9 cellular contexts compared by ENCODE assay signal in genomic region chr5:181169459-181170236, GRCh38. TPM values are rescaled to one million over a fixed set of nuclear protein-coding genes. Genes with fewer than 3 reads are reported as not detected.
A peak's percentile ranks its signal among the peaks of the same experiment; 100 is the strongest.
DNase-seq lines count a peak whose midpoint lies in the region; ATAC-seq, FAIRE-seq and TF ChIP-seq lines count a peak whose summit lies in the region.
"Not testable (repeated sequence)": the region's sequence is repeated elsewhere in the genome, so short reads cannot be mapped to it uniquely, and the experiment has no call there.
"Had no signal": no experiment of that assay in that cellular context is flagged by ENCODE, and none has a peak within 500 bp of the region (broad histone marks: within the 10 kb centered on the region; RNA-seq: fewer than 3 reads in every experiment).

No MANE protein-coding gene starts in this region.

- H3K4me2 ChIP-seq in GM23248 (ENCODE audit: unreplicated experiment), result not testable (repeated sequence)
- peak overlapping the region; percentile 95 to 98 for H3K4me2 ChIP-seq in H1 (ENCODE audit: insufficient read depth in 1 of 2, low read depth in 2 of 2, low read length in 2 of 2)

- not testable (repeated sequence) for H2BK15ac ChIP-seq in H1 (ENCODE audit: low read length)

- not testable (repeated sequence) for H2BK20ac ChIP-seq in H1 (ENCODE audit: low read length)

- peaks cover 21% of the 10 kb centered on the region for H3K4me1 ChIP-seq in CD4-positive, alpha-beta memory T cell (ENCODE audit: insufficient read depth, low read length)
- H3K4me1 ChIP-seq in GM23248 (ENCODE audit: insufficient read depth); H1 (replicated peaks in 1 of 4; ENCODE audit: control insufficient read depth in 3 of 4, insufficient read depth in 4 of 4, low read length in 3 of 4): not testable (repeated sequence)

- H4K20me1 ChIP-seq in GM23248 (ENCODE audit: insufficient read depth); H1 (replicated peaks in 1 of 2; ENCODE audit: control insufficient read depth in 1 of 2, insufficient read depth in 2 of 2, low read length in 2 of 2): not testable (repeated sequence)

- not testable (repeated sequence) for H3K79me1 ChIP-seq in H1 (ENCODE audit: low read depth, low read length)

- not testable (repeated sequence) for H3K9ac ChIP-seq in GM23248
- peak overlapping the region in 3 of 4 experiments; percentile 10 to 65 (median 30); a peak in 4 of 7 replicates for H3K9ac ChIP-seq in H1 (replicated peaks in 1 of 4; ENCODE audit: extremely low read depth in 1 of 4, low read depth in 3 of 4, low read length in 3 of 4)

- peaks cover 59% of the 10 kb centered on the region for H3K27me3 ChIP-seq in CD4-positive, alpha-beta memory T cell (ENCODE audit: insufficient read depth, low read length)
- H3K27me3 ChIP-seq in GM23248 (replicated peaks; ENCODE audit: insufficient read depth) (peaks cover 20% of the 10 kb centered on the region; the same call in 1 of the 2 replicates), H1 (replicated peaks in 1 of 4; ENCODE audit: control insufficient read depth in 3 of 4, extremely low read depth in 1 of 4, insufficient read depth in 3 of 4, low read length in 3 of 4) (peaks cover 6 to 35% (median 25%) of the 10 kb centered on the region in 4 experiments; a peak in 6 of 7 replicates)

- not testable (repeated sequence) for H3K56ac ChIP-seq in H1 (replicated peaks; ENCODE audit: insufficient read length, low read depth, low read length)

- peak overlapping the region in 5 of 7 donors; percentile 74 to 93 (median 84) for H3K27ac Mint-ChIP-seq in CD4-positive, alpha-beta memory T cell
- H3K27ac Mint-ChIP-seq in T-helper 1 cell treated with Interleukin-12 subunit alpha and Interleukin-12 subunit beta and Interleukin-4 antibody, amounts not matched to agents 30 μg/mL and 1 μg/mL, for 36 hours, result peak overlapping the region; percentile 70
- peak overlapping the region; percentile 91 for H3K27ac Mint-ChIP-seq in activated T-cell treated with anti-CD3 and anti-CD28 coated beads, Interleukin-2, amount 50 U/mL, for 72 hours

- POLR2A ChIA-PET in CD4-positive, alpha-beta memory T cell (lab: Charles Lee; ENCODE audit: partially characterized antibody), result interaction anchor here (0.6 to 1.7 kb wide), 5 partner anchors 10 to 91 kb away, joined by 3 to 6 read pairs (median 4); partner anchors contain the start of gene TRIM52
- POLR2A ChIA-PET in H1 (lab: Charles Lee; ENCODE audit: partially characterized antibody), result interaction anchor here (0.9 to 1.5 kb wide), 3 partner anchors 15 to 54 kb away, joined by 3 to 6 read pairs (median 6); partner anchors contain the start of gene TRIM41

- H3K23me2 ChIP-seq in H1 (ENCODE audit: low read depth, low read length), result peaks cover 19% of the 10 kb centered on the region

- H2BK5ac ChIP-seq in H1 (ENCODE audit: low read depth, low read length), result not testable (repeated sequence)

- not testable (repeated sequence) for H3K14ac ChIP-seq in H1 (ENCODE audit: insufficient read length)

- not testable (repeated sequence) for H4K8ac ChIP-seq in H1 (ENCODE audit: extremely low read depth, insufficient read depth, low read length)

- not testable (repeated sequence) for H4K91ac ChIP-seq in H1 (replicated peaks; ENCODE audit: insufficient read length, low read length)

- TF ChIP-seq RAD21 in H1 (IDR thresholded peaks at IDR 0.05 in 1 of 2, conservative IDR thresholded peaks at IDR 0.05 in 1 of 2; ENCODE audit: low read depth in 2 of 2, low read length in 2 of 2), result not testable (repeated sequence)

- peaks cover 37% of the 10 kb centered on the region for H3F3A ChIP-seq in GM23248 (ENCODE audit: insufficient read depth)

- not testable (repeated sequence) for H3K27ac ChIP-seq in CD4-positive, alpha-beta memory T cell (ENCODE audit: low read depth, low read length); GM23248; H1 (ENCODE audit: low read depth, low read length)

- H2BK12ac ChIP-seq in H1 (ENCODE audit: low read depth, low read length), result not testable (repeated sequence)

- not testable (repeated sequence) for H3K23ac ChIP-seq in H1 (ENCODE audit: insufficient read length)

- H3K4me1 Mint-ChIP-seq in CD4-positive, alpha-beta memory T cell, result peaks cover 12 to 43% (median 30%) of the 10 kb centered on the region in 4 donors
- H3K4me1 Mint-ChIP-seq in T-helper 1 cell treated with Interleukin-12 subunit alpha and Interleukin-12 subunit beta and Interleukin-4 antibody, amounts not matched to agents 30 μg/mL and 1 μg/mL, for 36 hours (ENCODE audit: low read depth), result peaks cover 51% of the 10 kb centered on the region
- H3K4me1 Mint-ChIP-seq in activated T-cell treated with anti-CD3 and anti-CD28 coated beads, Interleukin-2, amount 50 U/mL, for 72 hours (ENCODE audit: low read depth), result peaks cover 85% of the 10 kb centered on the region

- DNase-seq in CD4-positive, alpha-beta memory T cell, result peak; percentile 34 to 70 (median 67)
- peak; percentile 59 for DNase-seq in GM23248
- peak; percentile 36 for DNase-seq in NCI-H1092 treated with DMSO at 0.1 percent for 48 hours (lab: John Stamatoyannopoulos, UW)
- peak; percentile 76 to 83 for DNase-seq in activated T-cell treated with anti-CD3 and anti-CD28 coated beads, Interleukin-2, amount 50 U/mL, for 72 hours
- DNase-seq in H1 (ENCODE audit: low read depth in 1 of 2, low spot score in 2 of 2), result peak; percentile 77 to 100
- peak; percentile 71 to 76 for DNase-seq in lung microvascular endothelial cell (ENCODE audit: low read depth in 2 of 2)
- DNase-seq in stimulated activated CD4-positive, alpha-beta T cell treated with anti-CD3 and anti-CD28 coated beads, TNF-alpha, amount 100 ng/mL, for 48 hours (ENCODE audit: low read depth in 3 of 3), result peak; percentile 63 to 81 (median 80)

- peaks cover 57 to 71% of the 10 kb centered on the region in 2 donors for H3K27me3 Mint-ChIP-seq in CD4-positive, alpha-beta memory T cell
- peaks cover 76% of the 10 kb centered on the region for H3K27me3 Mint-ChIP-seq in T-helper 1 cell treated with Interleukin-12 subunit alpha and Interleukin-12 subunit beta and Interleukin-4 antibody, amounts not matched to agents 30 μg/mL and 1 μg/mL, for 36 hours (ENCODE audit: low read depth)
- peaks cover 28% of the 10 kb centered on the region for H3K27me3 Mint-ChIP-seq in activated T-cell treated with anti-CD3 and anti-CD28 coated beads, Interleukin-2, amount 50 U/mL, for 72 hours (ENCODE audit: low read depth)

- H2AK5ac ChIP-seq in H1 (ENCODE audit: low read depth, low read length), result not testable (repeated sequence)

- not testable (repeated sequence) for TF ChIP-seq EP300 in H1 (IDR thresholded peaks at IDR 0.05; ENCODE audit: borderline replicate concordance in 1 of 2, low read depth in 2 of 2, low read length in 2 of 2)

- H3K4me3 Mint-ChIP-seq in CD4-positive, alpha-beta memory T cell, result peak overlapping the region in 6 of 8 donors; percentile 7 to 71 (median 19)
- peak overlapping the region; percentile 72 for H3K4me3 Mint-ChIP-seq in T-helper 1 cell treated with Interleukin-12 subunit alpha and Interleukin-12 subunit beta and Interleukin-4 antibody, amounts not matched to agents 30 μg/mL and 1 μg/mL, for 36 hours
- peak overlapping the region; percentile 70 to 80 for H3K4me3 Mint-ChIP-seq in activated T-cell treated with anti-CD3 and anti-CD28 coated beads, Interleukin-2, amount 50 U/mL, for 72 hours

- not testable (repeated sequence) for H2BK120ac ChIP-seq in H1 (replicated peaks; ENCODE audit: low read depth, low read length)

- H3K36me3 ChIP-seq in CD4-positive, alpha-beta memory T cell (ENCODE audit: insufficient read depth, low read length); GM23248 (ENCODE audit: low read depth); H1 (ENCODE audit: control insufficient read depth in 2 of 4, insufficient read depth in 4 of 4, low read length in 3 of 4): not testable (repeated sequence)

- in situ Hi-C loops in GM23248 (cut with MboI), result not testable (repeated sequence)

- H3K9me3 ChIP-seq in CD4-positive, alpha-beta memory T cell (ENCODE audit: control insufficient read depth in 1 of 2, low read length in 2 of 2); GM23248 (ENCODE audit: low read depth); H1 (ENCODE audit: insufficient read depth in 2 of 2, low read depth in 1 of 2, low read length in 1 of 2): not testable (repeated sequence)

- TF ChIP-seq POLR2A in H1 (IDR thresholded peaks at IDR 0.05; ENCODE audit: control extremely low read depth in 1 of 2, low read depth in 2 of 2, low read length in 2 of 2), result not testable (repeated sequence)

- peak; percentile 40 to 47 for ATAC-seq in activated T-cell treated with anti-CD3 and anti-CD28 coated beads, Interleukin-2, amount 50 U/mL, for 72 hours (replicated peaks in 1 of 2)

- intact Hi-C loops in CD4-positive, alpha-beta memory T cell (cut with micrococcal nuclease), result not testable (repeated sequence)

- FAIRE-seq in H1 (lab: Jason Lieb, UNC), result peak; percentile 99

- not testable (repeated sequence) for H3K9me2 ChIP-seq in GM23248 (ENCODE audit: insufficient read depth)

- H3K4ac ChIP-seq in H1 (replicated peaks; ENCODE audit: insufficient read length, low read depth, low read length), result not testable (repeated sequence)

- H3K9me3 Mint-ChIP-seq in CD4-positive, alpha-beta memory T cell, result peaks cover 2 to 43% (median 6%) of the 10 kb centered on the region in 8 donors
- not testable (repeated sequence) for H3K9me3 Mint-ChIP-seq in T-helper 1 cell treated with Interleukin-12 subunit alpha and Interleukin-12 subunit beta and Interleukin-4 antibody, amounts not matched to agents 30 μg/mL and 1 μg/mL, for 36 hours; activated T-cell treated with anti-CD3 and anti-CD28 coated beads, Interleukin-2, amount 50 U/mL, for 72 hours

- 9 to 11% methylated on average over 44 to 50 of the region's 50 CpGs for WGBS in GM23248 (ENCODE audit: low coverage in 1 of 2, low lambda C conversion rate in 2 of 2, missing lambda C conversion rate in 2 of 2), 2 experiments
- WGBS in H1 (ENCODE audit: extremely low coverage in 1 of 2, insufficient coverage in 1 of 2, insufficient read length in 1 of 2, insufficient replicate concordance in 2 of 2, low coverage in 1 of 2, low lambda C conversion rate in 2 of 2, missing lambda C conversion rate in 1 of 2), 2 experiments, result 4% methylated on average over 40 of the region's 50 CpGs; no CpG with 5 or more reads in 1 of the 2 experiments

- H3K4me3 ChIP-seq in CD4-positive, alpha-beta memory T cell (ENCODE audit: low read length in 2 of 2); GM23248: not testable (repeated sequence)
- peak overlapping the region; percentile 64 to 73 (median 68) for H3K4me3 ChIP-seq in H1 (ENCODE audit: extremely low read depth in 1 of 4, insufficient read depth in 2 of 4, low read depth in 3 of 4, low read length in 4 of 4)

- H3K79me2 ChIP-seq in GM23248 (ENCODE audit: insufficient read depth); H1 (ENCODE audit: control insufficient read depth in 1 of 2, insufficient read depth in 2 of 2, low read length in 2 of 2): not testable (repeated sequence)

- CTCF ChIA-PET in CD4-positive, alpha-beta memory T cell (lab: Charles Lee; ENCODE audit: partially characterized antibody), result interaction anchor here (1.1 to 1.6 kb wide), 2 partner anchors 11 to 300 kb away, joined by 3 to 4 read pairs; no protein-coding TSS in a partner anchor
- CTCF ChIA-PET in H1 (lab: Charles Lee; ENCODE audit: partially characterized antibody), result interaction anchor here (0.9 to 2.1 kb wide), 10 partner anchors 8 to 307 kb away, joined by 3 to 26 read pairs (median 4); no protein-coding TSS in a partner anchor

- peaks cover 0 to 11% of the 10 kb centered on the region in 2 donors for H3K36me3 Mint-ChIP-seq in CD4-positive, alpha-beta memory T cell
- not testable (repeated sequence) for H3K36me3 Mint-ChIP-seq in T-helper 1 cell treated with Interleukin-12 subunit alpha and Interleukin-12 subunit beta and Interleukin-4 antibody, amounts not matched to agents 30 μg/mL and 1 μg/mL, for 36 hours (ENCODE audit: low read depth); activated T-cell treated with anti-CD3 and anti-CD28 coated beads, Interleukin-2, amount 50 U/mL, for 72 hours (ENCODE audit: insufficient read depth in 2 of 2)

- peak overlapping the region; percentile 41; the same call in 1 of the 2 replicates for H3K18ac ChIP-seq in H1 (ENCODE audit: extremely low read depth, low read length)

- TF ChIP-seq CTCF in H1 (IDR thresholded peaks at IDR 0.05; ENCODE audit: control extremely low read depth in 1 of 3, insufficient read depth in 1 of 3, low read depth in 1 of 3, low read length in 3 of 3), result not testable (repeated sequence)

- not testable (repeated sequence) for H4K5ac ChIP-seq in H1 (ENCODE audit: insufficient read length, low read depth, low read length)

- H2AFZ ChIP-seq in GM23248 (0 out of 2 replicates have a peak overlapping the region, but pooled peaks have one; percentile 41), H1 (ENCODE audit: low read length) (peak overlapping the region; percentile 93)

RNA-seq across cellular contexts. Expression of gene OR2V2, which starts 22.3 kb away (rescaled TPM):
- total RNA-seq in CD4-positive, alpha-beta memory T cell, result not detected
- not detected for polyA plus RNA-seq in CD4-positive, alpha-beta memory T cell
- total RNA-seq in GM23248 (2014; rRNA removed; shearing (Covaris generic)), result not detected in 2 replicates
- not detected in 2 replicates for polyA plus RNA-seq in GM23248 (2016; fragmentation: Nextera tagmentation; extraction: Ambion mirVana)
- total RNA-seq in activated T-cell treated with anti-CD3 and anti-CD28 coated beads, Interleukin-2, amount 50 U/mL, for 72 hours, result not detected
- total RNA-seq in H1 (2021; fragmentation: NEBNext Ultra II Directional; extraction: Animal tissue kit (Norgen Biotek cat#: 25700)), result not detected in 2 replicates
- polyA plus RNA-seq in H1 (2011; rRNA removed), result not detected in 2 replicates
- not detected for polyA plus RNA-seq in H1 (2011; cell fraction: cytosol; rRNA removed)
- polyA plus RNA-seq in H1 (2011; cell fraction: nucleus; rRNA removed), result not detected
- polyA plus RNA-seq in H1 (2012, experiment 1 of 2), result not detected in 4 replicates
- polyA plus RNA-seq in H1 (2012, experiment 2 of 2), result not detected
- not detected for polyA plus RNA-seq in H1 (2013, experiment 1 of 2)
- polyA plus RNA-seq in H1 (2013, experiment 2 of 2), result not detected
- polyA minus RNA-seq in H1 (2011; rRNA and poly(A)+ RNA removed), result not detected in 2 replicates
- polyA minus RNA-seq in H1 (2011; cell fraction: cytosol; rRNA and poly(A)+ RNA removed), result not detected
- not detected for polyA minus RNA-seq in H1 (2011; cell fraction: nucleus; rRNA and poly(A)+ RNA removed)
- total RNA-seq in lung microvascular endothelial cell, result not detected in 2 replicates
- total RNA-seq: T-helper 1 cell treated with Interleukin-12 subunit alpha and Interleukin-12 subunit beta and Interleukin-4 antibody, amounts not matched to agents 30 ng/mL and 1 ng/mL, for 36 hours had no signal

RNA-seq across cellular contexts. Expression of gene TRIM7, which starts 35.3 kb away (rescaled TPM):
- 1 to 10 TPM; 3.3 to 4.2 TPM for total RNA-seq in CD4-positive, alpha-beta memory T cell
- polyA plus RNA-seq in CD4-positive, alpha-beta memory T cell, result under 1 TPM; 0.63 to 0.69 TPM
- total RNA-seq in GM23248 (2014; rRNA removed; shearing (Covaris generic)), result 1.4 and 6.8 TPM in 2 replicates
- polyA plus RNA-seq in GM23248 (2016; fragmentation: Nextera tagmentation; extraction: Ambion mirVana) (2.5 and 3.1 TPM in 2 replicates), H1 (2011; rRNA removed) (0.36 and 0.57 TPM in 2 replicates)
- total RNA-seq in activated T-cell treated with anti-CD3 and anti-CD28 coated beads, Interleukin-2, amount 50 U/mL, for 72 hours, result 1 to 10 TPM; 2.4 to 2.9 TPM
- 0.44 and 0.47 TPM in 2 replicates for total RNA-seq in H1 (2021; fragmentation: NEBNext Ultra II Directional; extraction: Animal tissue kit (Norgen Biotek cat#: 25700))
- polyA plus RNA-seq in H1 (2011; cell fraction: cytosol; rRNA removed), result 0.62 TPM
- 0.54 TPM for polyA plus RNA-seq in H1 (2011; cell fraction: nucleus; rRNA removed)
- 0.35 to 1.0 TPM (median 0.45 TPM) in 4 replicates for polyA plus RNA-seq in H1 (2012, experiment 1 of 2)
- 0.55 TPM for polyA plus RNA-seq in H1 (2012, experiment 2 of 2)
- polyA plus RNA-seq in H1 (2013, experiment 1 of 2), result 0.53 TPM
- polyA plus RNA-seq in H1 (2013, experiment 2 of 2), result 0.28 TPM
- 0.05 TPM in 1 of 2 replicates, not detected in the other for polyA minus RNA-seq in H1 (2011; rRNA and poly(A)+ RNA removed)
- polyA minus RNA-seq in H1 (2011; cell fraction: cytosol; rRNA and poly(A)+ RNA removed), result not detected
- 0.60 TPM for polyA minus RNA-seq in H1 (2011; cell fraction: nucleus; rRNA and poly(A)+ RNA removed)
- total RNA-seq in lung microvascular endothelial cell, result 0.99 and 4.6 TPM in 2 replicates

RNA-seq across cellular contexts. Expression of gene OR2V1, which starts 38.7 kb away (rescaled TPM):
- total RNA-seq in CD4-positive, alpha-beta memory T cell, result not detected
- polyA plus RNA-seq in CD4-positive, alpha-beta memory T cell, result not detected
- not detected in 2 replicates for total RNA-seq in GM23248 (2014; rRNA removed; shearing (Covaris generic))
- polyA plus RNA-seq in GM23248 (2016; fragmentation: Nextera tagmentation; extraction: Ambion mirVana), result not detected in 2 replicates
- not detected for total RNA-seq in activated T-cell treated with anti-CD3 and anti-CD28 coated beads, Interleukin-2, amount 50 U/mL, for 72 hours
- not detected in 2 replicates for total RNA-seq in H1 (2021; fragmentation: NEBNext Ultra II Directional; extraction: Animal tissue kit (Norgen Biotek cat#: 25700))
- polyA plus RNA-seq in H1 (2011; rRNA removed), result not detected in 2 replicates
- not detected for polyA plus RNA-seq in H1 (2011; cell fraction: cytosol; rRNA removed)
- not detected for polyA plus RNA-seq in H1 (2011; cell fraction: nucleus; rRNA removed)
- not detected in 4 replicates for polyA plus RNA-seq in H1 (2012, experiment 1 of 2)
- not detected for polyA plus RNA-seq in H1 (2012, experiment 2 of 2)
- not detected for polyA plus RNA-seq in H1 (2013, experiment 1 of 2)
- polyA plus RNA-seq in H1 (2013, experiment 2 of 2), result not detected
- polyA minus RNA-seq in H1 (2011; rRNA and poly(A)+ RNA removed), result not detected in 2 replicates
- polyA minus RNA-seq in H1 (2011; cell fraction: cytosol; rRNA and poly(A)+ RNA removed), result not detected
- not detected for polyA minus RNA-seq in H1 (2011; cell fraction: nucleus; rRNA and poly(A)+ RNA removed)
- total RNA-seq in lung microvascular endothelial cell, result not detected in 2 replicates
- total RNA-seq: T-helper 1 cell treated with Interleukin-12 subunit alpha and Interleukin-12 subunit beta and Interleukin-4 antibody, amounts not matched to agents 30 ng/mL and 1 ng/mL, for 36 hours had no signal

RNA-seq across cellular contexts. Expression of gene TRIM41, which starts 53.4 kb away (rescaled TPM):
- total RNA-seq in CD4-positive, alpha-beta memory T cell, result 10 to 100 TPM; 39.9 to 40.7 TPM
- 1 to 10 TPM; 1.7 to 2.0 TPM for polyA plus RNA-seq in CD4-positive, alpha-beta memory T cell
- 17.5 and 18.6 TPM in 2 replicates for total RNA-seq in GM23248 (2014; rRNA removed; shearing (Covaris generic))
- polyA plus RNA-seq in GM23248 (2016; fragmentation: Nextera tagmentation; extraction: Ambion mirVana) (3.8 and 4.3 TPM in 2 replicates), H1 (2011; rRNA removed) (12.9 and 18.0 TPM in 2 replicates)
- 10 to 100 TPM; 42.1 to 52.1 TPM for total RNA-seq in activated T-cell treated with anti-CD3 and anti-CD28 coated beads, Interleukin-2, amount 50 U/mL, for 72 hours
- 21.2 and 21.6 TPM in 2 replicates for total RNA-seq in H1 (2021; fragmentation: NEBNext Ultra II Directional; extraction: Animal tissue kit (Norgen Biotek cat#: 25700))
- 19.8 TPM for polyA plus RNA-seq in H1 (2011; cell fraction: cytosol; rRNA removed)
- 79.7 TPM for polyA plus RNA-seq in H1 (2011; cell fraction: nucleus; rRNA removed)
- 19.4 to 26.5 TPM (median 23.3 TPM) in 4 replicates for polyA plus RNA-seq in H1 (2012, experiment 1 of 2)
- polyA plus RNA-seq in H1 (2012, experiment 2 of 2), result 10.8 TPM
- 15.0 TPM for polyA plus RNA-seq in H1 (2013, experiment 1 of 2)
- 13.5 TPM for polyA plus RNA-seq in H1 (2013, experiment 2 of 2)
- polyA minus RNA-seq in H1 (2011; rRNA and poly(A)+ RNA removed), result 4.7 and 7.7 TPM in 2 replicates
- 6.7 TPM for polyA minus RNA-seq in H1 (2011; cell fraction: cytosol; rRNA and poly(A)+ RNA removed)
- 19.8 TPM for polyA minus RNA-seq in H1 (2011; cell fraction: nucleus; rRNA and poly(A)+ RNA removed)
- total RNA-seq in lung microvascular endothelial cell, result 6.1 and 10.3 TPM in 2 replicates

Comparison
In these comparisons a context has a peak if more than half of its experiments do, and no peak if none do; other contexts are left out.
1. DNase-seq: peak in every context shown above with its lines; median percentile 88 in H1; 80 in stimulated activated CD4-positive, alpha-beta T cell treated with anti-CD3 and anti-CD28 coated beads, TNF-alpha, amount 100 ng/mL, for 48 hours; 80 in activated T-cell treated with anti-CD3 and anti-CD28 coated beads, Interleukin-2, amount 50 U/mL, for 72 hours; 74 in lung microvascular endothelial cell; 67 in CD4-positive, alpha-beta memory T cell; 59 in GM23248; 36 in NCI-H1092 treated with DMSO at 0.1 percent for 48 hours.
2. H3K4me3 Mint-ChIP-seq: peak in every context shown above with its lines; median percentile 75 in activated T-cell treated with anti-CD3 and anti-CD28 coated beads, Interleukin-2, amount 50 U/mL, for 72 hours; 72 in T-helper 1 cell treated with Interleukin-12 subunit alpha and Interleukin-12 subunit beta and Interleukin-4 antibody, amounts not matched to agents 30 μg/mL and 1 μg/mL, for 36 hours; 19 in CD4-positive, alpha-beta memory T cell.